ENCODE assay signal across 30 cellular contexts in the genomic region with DNA sequence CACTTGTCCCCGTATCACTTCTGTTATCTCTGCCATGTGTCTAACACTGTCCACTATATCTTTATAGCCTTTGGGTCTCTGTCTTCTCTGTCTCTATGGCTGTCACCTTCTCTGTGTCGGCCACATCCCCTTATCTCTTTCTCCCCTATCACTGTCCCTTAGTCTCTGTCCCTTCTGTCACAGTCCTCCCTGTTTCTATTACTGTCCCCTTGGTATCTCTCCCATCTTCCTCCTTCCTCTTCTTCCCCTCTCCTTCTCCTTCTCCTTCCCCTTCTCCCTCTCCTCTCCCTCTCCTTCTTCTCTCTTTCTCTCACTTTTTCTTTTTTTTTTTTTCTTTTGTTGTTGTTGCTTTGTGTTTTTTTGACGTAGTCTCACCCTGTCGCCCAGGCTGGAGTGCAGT. TPM values are rescaled to one million over a fixed set of nuclear protein-coding genes. Genes with fewer than 3 reads are reported as not detected.
"Had no signal": no experiment of that assay in that cellular context is flagged by ENCODE, and none has a peak within 500 bp of the region (broad histone marks: within the 10 kb centered on the region; RNA-seq: fewer than 3 reads in every experiment).

No MANE protein-coding gene starts in this region.

- H3K9me3 ChIP-seq: gastrocnemius medialis, left lung, lower lobe of right lung, mucosa of descending colon had no signal

- ATAC-seq: esophagus mucosa; gastrocnemius medialis; heart right ventricle; left cardiac atrium; left lung; left ventricle myocardium superior; lower lobe of right lung; mucosa of descending colon; naive thymus-derived CD8-positive, alpha-beta T cell had no signal

- H3K27ac ChIP-seq: coronary artery, dorsolateral prefrontal cortex, epithelial cell of prostate, esophagus squamous epithelium, gastrocnemius medialis, heart right ventricle, left lung, lower lobe of right lung had no signal

- DNase-seq: dermis blood vessel endothelial cell; dorsolateral prefrontal cortex; effector CD4-positive, alpha-beta T cell; effector memory CD4-positive, alpha-beta T cell; erythroblast; esophagus squamous epithelium; foreskin fibroblast; foreskin melanocyte; gastrocnemius medialis; glutamatergic neuron; head of caudate nucleus; heart right ventricle; hypothalamus; immature natural killer cell; left cardiac atrium; left lung; left ventricle myocardium superior; lower lobe of right lung; mesenchymal stem cell; mucosa of descending colon; naive B cell; naive thymus-derived CD8-positive, alpha-beta T cell had no signal

- FAIRE-seq: keratinocyte had no signal

- H3K4me3 ChIP-seq: coronary artery, dorsolateral prefrontal cortex, esophagus squamous epithelium, gastrocnemius medialis, heart right ventricle, left lung, lower lobe of right lung, mucosa of descending colon had no signal

- H3K36me3 ChIP-seq: esophagus squamous epithelium, gastrocnemius medialis, heart right ventricle, left lung, lower lobe of right lung had no signal

- H3K4me1 ChIP-seq: gastrocnemius medialis, left lung, lower lobe of right lung had no signal

RNA-seq across cellular contexts. Expression of gene LRRC4B, which starts 34.7 kb away (rescaled TPM):
- total RNA-seq: glomerular endothelial cell; lung microvascular endothelial cell; myocyte; naive thymus-derived CD8-positive, alpha-beta T cell had no signal
- polyA plus RNA-seq: immature natural killer cell; keratinocyte; naive thymus-derived CD8-positive, alpha-beta T cell had no signal

RNA-seq across cellular contexts. Expression of gene SYT3, which starts 36.7 kb away (rescaled TPM):
- total RNA-seq: esophagus mucosa, myocyte had no signal
- polyA plus RNA-seq: keratinocyte had no signal

RNA-seq across cellular contexts. Expression of gene C19orf81, which starts 46.3 kb away (rescaled TPM):
- total RNA-seq: dermis blood vessel endothelial cell, esophagus mucosa, esophagus squamous epithelium, gastrocnemius medialis, lung microvascular endothelial cell, mesenteric fat pad, myocyte had no signal
- polyA plus RNA-seq: keratinocyte had no signal
